Comparison of ENCODE assay signal across 21 cellular contexts in genomic region chr10:47348661-47349470, GRCh38. TPM values are rescaled to one million over a fixed set of nuclear protein-coding genes. Genes with fewer than 3 reads are reported as not detected.
A peak's percentile ranks its signal among the peaks of the same experiment; 100 is the strongest.
DNase-seq lines count a peak whose midpoint lies in the region; FAIRE-seq and TF ChIP-seq lines count a peak whose summit lies in the region.
"Had no signal": no experiment of that assay in that cellular context is flagged by ENCODE, and none has a peak within 500 bp of the region (broad histone marks: within the 10 kb centered on the region; RNA-seq: fewer than 3 reads in every experiment).

No MANE protein-coding gene starts in this region.

- H3K9me3 ChIP-seq in WERI-Rb-1 (ENCODE audit: severe bottlenecking) (no peaks in the 10 kb centered on the region), suprapubic skin (no peaks in the 10 kb centered on the region)

- peak overlapping the region; percentile 80 for H3K4me3 ChIP-seq in WERI-Rb-1 (ENCODE audit: low read depth, low read length)
- H3K4me3 ChIP-seq in suprapubic skin, result no peak overlapping the region
- H3K4me3 ChIP-seq: GM23338 had no signal

- H3K36me3 ChIP-seq in WERI-Rb-1 (peaks cover 45% of the 10 kb centered on the region), suprapubic skin (no peaks in the 10 kb centered on the region)

- no peaks in the 10 kb centered on the region for H3K4me1 ChIP-seq in suprapubic skin

- no peak for FAIRE-seq in RCC 7860 (lab: Jason Lieb, UNC)
- FAIRE-seq: A204.1, D721Med, G401.6, GM12891 had no signal

- H3K27me3 ChIP-seq in WERI-Rb-1 (ENCODE audit: insufficient read depth, low read depth, severe bottlenecking) (no peaks in the 10 kb centered on the region), suprapubic skin (no peaks in the 10 kb centered on the region)

- H3K27ac ChIP-seq in WERI-Rb-1, result peak overlapping the region; percentile 91
- no peak overlapping the region for H3K27ac ChIP-seq in suprapubic skin
- H3K27ac ChIP-seq: C4-2B had no signal

- peak; percentile 58 for DNase-seq in activated effector memory CD4-positive, alpha-beta T cell treated with anti-CD3 and anti-CD28 coated beads, Interleukin-2, amount 50 U/mL, for 16 hours
- no peak for DNase-seq in activated effector memory CD4-positive, alpha-beta T cell treated with Interleukin-2 at 50 U/mL for 16 hours
- DNase-seq in WERI-Rb-1 (no peak), mesenteric fat pad (ENCODE audit: low spot score) (peak; percentile 74), suprapubic skin (ENCODE audit: low spot score in 2 of 2) (peak; percentile 52 to 70), dermis blood vessel endothelial cell (no peak), RCC 7860 (ENCODE audit: low spot score) (no peak)
- DNase-seq: CD8-positive, alpha-beta T cell; COR-L47; DMS153; DMS79 treated with DMSO at 0.1 percent for 48 hours; EL; H7 had no signal

- TF ChIP-seq EP300 in suprapubic skin (IDR thresholded peaks at IDR 0.05), result no peak

- WGBS in suprapubic skin, result 88% methylated on average over 13 of the region's 36 CpGs

- 0 out of 2 replicates have a peak, but pooled peaks have one; percentile 7 for TF ChIP-seq CTCF in WERI-Rb-1 (IDR thresholded peaks at IDR 0.05; ENCODE audit: low read depth, low read length)
- TF ChIP-seq CTCF in suprapubic skin (IDR thresholded peaks at IDR 0.05), result no peak

- TF ChIP-seq POLR2A in suprapubic skin (IDR thresholded peaks at IDR 0.05), result no peak

RNA-seq across cellular contexts. Expression of gene RBP3, which starts 0.7 kb away (rescaled TPM):
- not detected for total RNA-seq in mesenteric fat pad
- not detected for total RNA-seq in suprapubic skin
- not detected in 2 replicates for total RNA-seq in dermis blood vessel endothelial cell
- total RNA-seq: B cell; CD8-positive, alpha-beta T cell; GM23338; H7 had no signal

RNA-seq across cellular contexts. Expression of gene GDF2, which starts 26.6 kb away (rescaled TPM):
- total RNA-seq in mesenteric fat pad (not detected), suprapubic skin (not detected), dermis blood vessel endothelial cell (not detected in 2 replicates)
- total RNA-seq: B cell; CD8-positive, alpha-beta T cell; GM23338; H7; HT-29 had no signal

RNA-seq across cellular contexts. Expression of gene ZNF488, which starts 35.2 kb away (rescaled TPM):
- 0.10 TPM for total RNA-seq in mesenteric fat pad
- total RNA-seq in suprapubic skin, result 1 to 10 TPM; 1.0 to 3.9 (median 2.3) TPM
- total RNA-seq in dermis blood vessel endothelial cell, result under 0.01 and 0.28 TPM in 2 replicates
- total RNA-seq: B cell; CD8-positive, alpha-beta T cell had no signal

RNA-seq across cellular contexts. Expression of gene GDF10, which starts 48.9 kb away (rescaled TPM):
- total RNA-seq in mesenteric fat pad (0.26 TPM), suprapubic skin (1 to 10 TPM in 2 of 4 donors, not detected in 2; 1.3 to 1.4 TPM), dermis blood vessel endothelial cell (not detected in 2 replicates)
- total RNA-seq: B cell, H7, HT-29 had no signal

Comparison
In these comparisons a context has a peak if more than half of its experiments do, and no peak if none do; other contexts are left out.
1. DNase-seq: peak in activated effector memory CD4-positive, alpha-beta T cell treated with anti-CD3 and anti-CD28 coated beads, Interleukin-2, amount 50 U/mL, for 16 hours (single experiment), mesenteric fat pad (single experiment) and suprapubic skin (2 of 2); none in activated effector memory CD4-positive, alpha-beta T cell treated with Interleukin-2 at 50 U/mL for 16 hours (single experiment), WERI-Rb-1 (single experiment), dermis blood vessel endothelial cell (single experiment) and RCC 7860 (single experiment).